Comparison of ENCODE assay signal across 9 cellular contexts in the genomic region with DNA sequence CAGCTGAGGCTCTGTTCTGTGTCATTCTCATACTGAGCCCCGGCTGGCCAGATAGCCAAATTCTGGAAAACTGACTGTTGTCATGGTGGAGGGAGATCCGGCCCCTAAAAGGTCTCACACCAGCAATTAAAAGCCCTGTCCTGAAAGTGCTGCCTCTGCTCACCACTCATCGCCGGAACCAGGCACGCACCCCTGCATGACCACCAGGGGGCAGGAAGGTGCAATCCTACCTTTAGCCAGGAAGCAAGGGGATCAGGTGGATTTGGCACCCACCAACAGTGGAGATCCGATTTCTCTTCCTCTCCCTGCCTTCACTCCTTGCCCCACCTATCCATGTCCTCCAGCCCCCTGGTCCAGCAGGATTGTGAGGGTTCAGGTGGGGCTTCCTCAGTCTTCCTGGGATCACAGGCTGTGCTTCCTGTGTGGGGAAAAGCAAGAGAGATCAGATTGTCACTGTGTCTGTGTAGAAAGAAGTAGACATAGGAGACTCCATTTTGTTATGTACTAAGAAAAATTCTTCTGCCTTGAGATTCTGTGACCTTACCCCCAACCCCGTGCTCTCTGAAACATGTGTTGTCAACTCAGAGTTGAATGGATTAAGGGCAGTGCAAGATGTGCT. TPM values are rescaled to one million over a fixed set of nuclear protein-coding genes. Genes with fewer than 3 reads are reported as not detected.
DNase-seq lines count a peak whose midpoint lies in the region; ATAC-seq and TF ChIP-seq lines count a peak whose summit lies in the region.
"Had no signal": no experiment of that assay in that cellular context is flagged by ENCODE, and none has a peak within 500 bp of the region (broad histone marks: within the 10 kb centered on the region; RNA-seq: fewer than 3 reads in every experiment).

No MANE protein-coding gene starts in this region.

- H3K9ac ChIP-seq in DND-41 (ENCODE audit: low read depth, low read length) = no peak overlapping the region

- H2AFZ ChIP-seq in DND-41 (ENCODE audit: low read depth, low read length) = no peak overlapping the region

- H3K9me3 ChIP-seq in DND-41 (ENCODE audit: insufficient read depth, low read length, severe bottlenecking) = no peaks in the 10 kb centered on the region
- H3K9me3 ChIP-seq in SJSA1 (replicated peaks) = no peaks in the 10 kb centered on the region
- H3K9me3 ChIP-seq in heart right ventricle = no peaks in the 10 kb centered on the region

- peaks cover 8% of the 10 kb centered on the region for H4K20me1 ChIP-seq in DND-41 (ENCODE audit: insufficient read depth, low read length)

- no peaks in the 10 kb centered on the region for H3K36me3 ChIP-seq in DND-41 (ENCODE audit: insufficient read depth, low read length)
- H3K36me3 ChIP-seq in SJSA1 = no peaks in the 10 kb centered on the region
- H3K36me3 ChIP-seq in heart right ventricle = no peaks in the 10 kb centered on the region

- peak; percentile 96 for TF ChIP-seq CTCF in DND-41 (IDR thresholded peaks at IDR 0.05; ENCODE audit: borderline replicate concordance, extremely low read depth, low read length, poor library complexity, severe bottlenecking)
- TF ChIP-seq CTCF in heart right ventricle (IDR thresholded peaks at IDR 0.05) = peak; percentile 61 to 89 (median 87)

- no peak overlapping the region for H3K4me3 ChIP-seq in DND-41 (ENCODE audit: low read depth in 1 of 2, low read length in 2 of 2)
- no peak overlapping the region for H3K4me3 ChIP-seq in SJSA1
- no peak overlapping the region for H3K4me3 ChIP-seq in heart right ventricle

- peak; percentile 94 for ATAC-seq in DND-41 (ENCODE audit: insufficient read depth, low read depth)
- peak in 2 of 8 donors; percentile 32 to 37 for ATAC-seq in heart right ventricle
- ATAC-seq in sciatic nerve = peak; percentile 36
- no peak for ATAC-seq in GM21786 (IDR thresholded peaks at IDR 0.05; ENCODE audit: unreplicated experiment)

- H3K79me2 ChIP-seq in DND-41 (ENCODE audit: insufficient read depth, low read length) = no peaks in the 10 kb centered on the region

- no peak overlapping the region for H3K27ac ChIP-seq in DND-41 (ENCODE audit: low read length)
- H3K27ac ChIP-seq in SJSA1 = no peak overlapping the region
- H3K27ac ChIP-seq in heart right ventricle = no peak overlapping the region
- H3K27ac ChIP-seq: epithelial cell of prostate had no signal

- intact Hi-C loops in heart right ventricle (cut with DNase I) = loop anchor here in 1 of 10 donors (5.0 kb wide), 1 partner anchor 93 kb away; a partner anchor contains a TSS
- intact Hi-C loops in sciatic nerve (cut with DNase I) = no loop called here

- H3K4me2 ChIP-seq in DND-41 (ENCODE audit: insufficient read depth, low read length) = no peak overlapping the region

- 14 to 18% methylated on average over 7 of the region's 7 CpGs for WGBS in heart right ventricle, 2 donors

- DNase-seq in DND-41 (peak; percentile 76), HuH-7 (ENCODE audit: low spot score) (peak; percentile 93), SJSA1 (ENCODE audit: low read depth in 1 of 2, low spot score in 2 of 2) (peak; percentile 21 to 51), heart right ventricle (peak; percentile 40 to 59), sciatic nerve (ENCODE audit: low spot score) (peak; percentile 77), GDM1 (lab: John Stamatoyannopoulos, UW) (no peak)
- DNase-seq in activated naive CD4-positive, alpha-beta T cell (lab: John Stamatoyannopoulos, UW) = peak; percentile 34 to 60 (median 55)

- H3K4me1 ChIP-seq in DND-41 (ENCODE audit: insufficient read depth, low read length) = no peaks in the 10 kb centered on the region
- no peaks in the 10 kb centered on the region for H3K4me1 ChIP-seq in SJSA1 (replicated peaks)
- H3K4me1 ChIP-seq in heart right ventricle = peaks cover 11 to 35% (median 21%) of the 10 kb centered on the region in 9 donors

- H3K27me3 ChIP-seq in DND-41 (ENCODE audit: insufficient read depth, low read length, poor library complexity) = peaks cover 19% of the 10 kb centered on the region
- H3K27me3 ChIP-seq in SJSA1 (replicated peaks) = peaks cover 8% of the 10 kb centered on the region; the same call in 1 of the 2 replicates
- H3K27me3 ChIP-seq in heart right ventricle = peaks cover 0 to 3% (median 0%) of the 10 kb centered on the region in 7 donors

RNA-seq across cellular contexts. Expression of a gene that starts 16.1 kb away (rescaled TPM):
- total RNA-seq in SJSA1 (2014; rRNA removed; shearing (Covaris generic)) = not detected in 2 replicates
- total RNA-seq in heart right ventricle = 1 to 10 TPM in 9 of 10 donors, under 1 TPM in 1; 0.95 to 3.9 (median 2.6) TPM
- 1 to 10 TPM in 1 of 2 donors, under 1 TPM in 1; 0.42 to 2.2 TPM for polyA plus RNA-seq in heart right ventricle
- 1.8 TPM for total RNA-seq in sciatic nerve

RNA-seq across cellular contexts. Expression of a gene that starts 48.0 kb away (rescaled TPM):
- 9.1 and 15.2 TPM in 2 replicates for total RNA-seq in SJSA1 (2014; rRNA removed; shearing (Covaris generic))
- total RNA-seq in heart right ventricle = 10 to 100 TPM; 31.6 to 49.9 (median 43.4) TPM
- 10 to 100 TPM; 19.9 to 28.7 TPM for polyA plus RNA-seq in heart right ventricle
- total RNA-seq in sciatic nerve = 16.1 TPM

RNA-seq across cellular contexts. Expression of a gene that starts 49.7 kb away (rescaled TPM):
- total RNA-seq in SJSA1 (2014; rRNA removed; shearing (Covaris generic)) = 7.3 and 9.3 TPM in 2 replicates
- total RNA-seq in heart right ventricle (10 to 100 TPM; 10.6 to 19.0 (median 14.8) TPM), sciatic nerve (21.3 TPM)
- polyA plus RNA-seq in heart right ventricle = 10 to 100 TPM; 13.5 to 17.7 TPM
